In genomic region chr9:19173598-19174125, GRCh38 we compare ENCODE assay signal across 10 cellular contexts. TPM values are rescaled to one million over a fixed set of nuclear protein-coding genes. Genes with fewer than 3 reads are reported as not detected.
DNase-seq lines count a peak whose midpoint lies in the region; ATAC-seq, FAIRE-seq and TF ChIP-seq lines count a peak whose summit lies in the region.
"Had no signal": no experiment of that assay in that cellular context is flagged by ENCODE, and none has a peak within 500 bp of the region (broad histone marks: within the 10 kb centered on the region; RNA-seq: fewer than 3 reads in every experiment).

No MANE protein-coding gene starts in this region.

- H3K4me3 ChIP-seq in A549 (no peak overlapping the region), body of pancreas (no peak overlapping the region)
- H3K4me3 ChIP-seq: SJSA1 had no signal

- H3K27ac ChIP-seq in A549 (peak overlapping the region; percentile 58 to 65; a peak in 4 of 6 replicates), body of pancreas (no peak overlapping the region)
- H3K27ac ChIP-seq: SJSA1 had no signal

- TF ChIP-seq POLR2A in A549 (IDR thresholded peaks at IDR 0.05; ENCODE audit: low read length) (no peak), body of pancreas (IDR thresholded peaks at IDR 0.05) (no peak)

- H3K4me1 ChIP-seq in A549, result peaks cover 33% of the 10 kb centered on the region; the same call in 2 of the 3 replicates
- peaks cover 12% of the 10 kb centered on the region for H3K4me1 ChIP-seq in body of pancreas
- H3K4me1 ChIP-seq: SJSA1 had no signal

- TF ChIP-seq CTCF in A549 (IDR thresholded peaks at IDR 0.05) (no peak), body of pancreas (IDR thresholded peaks at IDR 0.05) (no peak)

- TF ChIP-seq EP300 in A549 (IDR thresholded peaks at IDR 0.05), result no peak

- peak overlapping the region; percentile 64 for H3K4me2 ChIP-seq in A549

- WGBS in A549 (ENCODE audit: missing lambda C conversion rate), result 64% methylated on average over 4 of the region's 4 CpGs
- 21 to 27% methylated on average over 4 of the region's 4 CpGs for WGBS in body of pancreas, 2 donors

- no peak for FAIRE-seq in A549 (lab: Jason Lieb, UNC)

- H3K36me3 ChIP-seq in body of pancreas (replicated peaks in 1 of 2; ENCODE audit: insufficient read depth in 1 of 2, low read depth in 2 of 2), result no peaks in the 10 kb centered on the region
- H3K36me3 ChIP-seq: SJSA1 had no signal

- no peak for TF ChIP-seq RAD21 in A549 (conservative IDR thresholded peaks at IDR 0.05 in 1 of 2, IDR thresholded peaks at IDR 0.05 in 1 of 2)

- ATAC-seq in A549, result peak; percentile 58 to 70; a peak in 5 of 6 replicates
- ATAC-seq in GM19328 (IDR thresholded peaks at IDR 0.05; ENCODE audit: unreplicated experiment), result peak; percentile 29
- ATAC-seq in HG03064 (IDR thresholded peaks at IDR 0.05; ENCODE audit: low read depth, unreplicated experiment), result peak; percentile 31
- ATAC-seq in body of pancreas, result peak; percentile 42
- no peak for ATAC-seq in GM18520 (IDR thresholded peaks at IDR 0.05; ENCODE audit: unreplicated experiment)

- intact Hi-C loops in body of pancreas (cut with DNase I), result loop anchor here (10.0 kb wide), 1 partner anchor 89 kb away; no protein-coding TSS in a partner anchor

- no peaks in the 10 kb centered on the region for H3K27me3 ChIP-seq in body of pancreas
- H3K27me3 ChIP-seq: SJSA1 had no signal

- DNase-seq in A549 (ENCODE audit: low read depth in 1 of 2, low spot score in 1 of 2) (no peak), body of pancreas (peak in 1 of 4 donors; percentile 26), Ammon's horn (ENCODE audit: low spot score) (no peak), superior temporal gyrus (ENCODE audit: extremely low spot score) (no peak), ureter (ENCODE audit: low spot score) (no peak)

- no peaks in the 10 kb centered on the region for H3K9me3 ChIP-seq in A549
- H3K9me3 ChIP-seq in body of pancreas, result no peaks in the 10 kb centered on the region
- H3K9me3 ChIP-seq: SJSA1 had no signal

- POLR2A ChIA-PET in A549 (lab: Yijun Ruan, JAX), result interaction anchor here (1.2 to 1.4 kb wide), 3 partner anchors 10 to 125 kb away, joined by 3 to 20 read pairs (median 4); partner anchors contain the start of gene RRAGA

- CTCF ChIA-PET in A549 (lab: Yijun Ruan, JAX), result interaction anchor here (0.6 to 5.9 kb wide), 29 partner anchors 9 to 262 kb away, joined by 3 to 57 read pairs (median 6); partner anchors contain the start of gene RRAGA

TF ChIP-seq in A549, 52 proteins besides CTCF, POLR2A, EP300 and RAD21:
- TF ChIP-seq TP53 (CRISPR knock-in tag; IDR thresholded peaks at IDR 0.05) (no peak), ZC3H11A (IDR thresholded peaks at IDR 0.05) (no peak), BHLHE40 (IDR thresholded peaks at IDR 0.05; ENCODE audit: low read depth, low read length) (no peak), CBX2 (IDR thresholded peaks at IDR 0.05; ENCODE audit: borderline replicate concordance, low read depth) (no peak), HMGXB4 (CRISPR knock-in tag; IDR thresholded peaks at IDR 0.05; ENCODE audit: borderline replicate concordance) (no peak), HES2 (IDR thresholded peaks at IDR 0.05) (no peak), FOSB (CRISPR knock-in tag; IDR thresholded peaks at IDR 0.05) (no peak), EHF (CRISPR knock-in tag; IDR thresholded peaks at IDR 0.05) (no peak), BCL3 (IDR thresholded peaks at IDR 0.05) (no peak)

RNA-seq across cellular contexts. Expression of gene PLIN2, which starts 46.4 kb away (rescaled TPM):
- polyA plus RNA-seq in A549 (2011; rRNA removed) (42.6 and 53.8 TPM in 2 replicates), A549 (2017; fragmentation: RNase III; extraction: RNeasy Plus Mini Kit Qiagen cat#74134 plus additional on column Dnase treatment) (23.0 to 28.3 TPM (median 23.0 TPM) in 3 replicates)
- 23.7 and 24.1 TPM in 2 replicates for polyA plus RNA-seq in A549 (2012; cell fraction: cytosol; rRNA removed)
- 14.7 and 16.1 TPM in 2 replicates for polyA plus RNA-seq in A549 (2012; cell fraction: nucleus; rRNA removed)
- 71.8 and 88.6 TPM in 2 replicates for polyA minus RNA-seq in A549 (2011; rRNA and poly(A)+ RNA removed)
- total RNA-seq in body of pancreas (10 to 100 TPM; 39.2 to 88.7 TPM), ureter (69.4 TPM)
- total RNA-seq: Calu3 had no signal

RNA-seq across cellular contexts. Expression of gene DENND4C, which starts 56.8 kb away (rescaled TPM):
- polyA plus RNA-seq in A549 (2011; rRNA removed) (40.9 and 44.1 TPM in 2 replicates), A549 (2017; fragmentation: RNase III; extraction: RNeasy Plus Mini Kit Qiagen cat#74134 plus additional on column Dnase treatment) (15.0 to 17.4 TPM (median 16.0 TPM) in 3 replicates)
- 5.9 and 6.2 TPM in 2 replicates for polyA plus RNA-seq in A549 (2012; cell fraction: cytosol; rRNA removed)
- 6.8 and 7.7 TPM in 2 replicates for polyA plus RNA-seq in A549 (2012; cell fraction: nucleus; rRNA removed)
- 34.6 and 48.4 TPM in 2 replicates for polyA minus RNA-seq in A549 (2011; rRNA and poly(A)+ RNA removed)
- total RNA-seq in body of pancreas (10 to 100 TPM; 52.7 to 58.0 TPM), ureter (110 TPM)

Comparison
In these comparisons a context has a peak if more than half of its experiments do, and no peak if none do; other contexts are left out.
1. H3K27ac ChIP-seq: peak in A549 (2 of 2); none in body of pancreas (0 of 4).